ENCODE assay signal across 13 cellular contexts in genomic region chr3:170997966-170998913, GRCh38. TPM values are rescaled to one million over a fixed set of nuclear protein-coding genes. Genes with fewer than 3 reads are reported as not detected.
DNase-seq lines count a peak whose midpoint lies in the region; ATAC-seq, FAIRE-seq and TF ChIP-seq lines count a peak whose summit lies in the region.
"Had no signal": no experiment of that assay in that cellular context is flagged by ENCODE, and none has a peak within 500 bp of the region (broad histone marks: within the 10 kb centered on the region; RNA-seq: fewer than 3 reads in every experiment).

No MANE protein-coding gene starts in this region.

- no peaks in the 10 kb centered on the region; the same call in 1 of the 2 replicates for H3K36me3 Mint-ChIP-seq in HFFc6 (ENCODE audit: low read depth)
- H3K36me3 Mint-ChIP-seq in progenitor cell of endocrine pancreas (ENCODE audit: insufficient read depth): no peaks in the 10 kb centered on the region

- H3K9me3 Mint-ChIP-seq in HFFc6 (no peaks in the 10 kb centered on the region), progenitor cell of endocrine pancreas (ENCODE audit: low read depth) (peaks cover under 1% of the 10 kb centered on the region)
- H3K9me3 Mint-ChIP-seq: activated T-cell treated with anti-CD3 and anti-CD28 coated beads, Interleukin-2, amount 50 U/mL, for 24 hours; effector memory CD8-positive, alpha-beta T cell had no signal

- H3K27me3 Mint-ChIP-seq in HFFc6 (ENCODE audit: insufficient read depth) (no peaks in the 10 kb centered on the region), progenitor cell of endocrine pancreas (no peaks in the 10 kb centered on the region)
- H3K27me3 Mint-ChIP-seq: activated T-cell treated with anti-CD3 and anti-CD28 coated beads, Interleukin-2, amount 50 U/mL, for 24 hours; effector memory CD8-positive, alpha-beta T cell had no signal

- DNase-seq in HFFc6 (peak; percentile 30), dermis blood vessel endothelial cell (peak; percentile 75), left lobe of liver (ENCODE audit: low spot score) (peak; percentile 85), small intestine (peak; percentile 85), NCI-H146 treated with DMSO at 0.1 percent for 48 hours (lab: John Stamatoyannopoulos, UW; ENCODE audit: unreplicated experiment) (no peak), progenitor cell of endocrine pancreas (ENCODE audit: low spot score, unreplicated experiment) (no peak), DMS 273 (lab: John Stamatoyannopoulos, UW; ENCODE audit: unreplicated experiment) (no peak), NCI-H524 (lab: John Stamatoyannopoulos, UW) (no peak)
- DNase-seq: activated T-cell treated with anti-CD3 and anti-CD28 coated beads, Interleukin-2, amount 50 U/mL, for 24 hours; effector memory CD8-positive, alpha-beta T cell; sigmoid colon; testis had no signal

- H3K36me3 ChIP-seq in small intestine (ENCODE audit: control insufficient read depth in 2 of 2, insufficient read depth in 2 of 2, low read length in 2 of 2): peaks cover 0 to 5% of the 10 kb centered on the region in 2 donors
- H3K36me3 ChIP-seq: sigmoid colon had no signal

- H3K4me3 ChIP-seq in small intestine (ENCODE audit: low read depth in 1 of 2, low read length in 2 of 2): no peak overlapping the region
- H3K4me3 ChIP-seq: sigmoid colon, testis had no signal

- H3K27ac Mint-ChIP-seq in HFFc6 (peak overlapping the region; percentile 76), progenitor cell of endocrine pancreas (no peak overlapping the region)
- H3K27ac Mint-ChIP-seq: activated T-cell treated with anti-CD3 and anti-CD28 coated beads, Interleukin-2, amount 50 U/mL, for 24 hours; effector memory CD8-positive, alpha-beta T cell had no signal

- TF ChIP-seq CTCF in HFFc6 (IDR thresholded peaks at IDR 0.05) (no peak), progenitor cell of endocrine pancreas (IDR thresholded peaks at IDR 0.05; ENCODE audit: unreplicated experiment) (no peak)

- H3K9me3 ChIP-seq in small intestine (ENCODE audit: control insufficient read depth, low read depth): no peaks in the 10 kb centered on the region
- H3K9me3 ChIP-seq: sigmoid colon, testis had no signal

- peaks cover 70% of the 10 kb centered on the region for H3K4me1 Mint-ChIP-seq in HFFc6 (ENCODE audit: low read depth)
- H3K4me1 Mint-ChIP-seq in progenitor cell of endocrine pancreas (ENCODE audit: low read depth): peaks cover 57% of the 10 kb centered on the region

- peaks cover 8 to 9% of the 10 kb centered on the region in 2 donors for H3K4me1 ChIP-seq in small intestine (ENCODE audit: control insufficient read depth in 2 of 2, insufficient read depth in 1 of 2, low read depth in 1 of 2, low read length in 1 of 2)
- H3K4me1 ChIP-seq: testis had no signal

- no peaks in the 10 kb centered on the region for H3K27me3 ChIP-seq in small intestine (ENCODE audit: control insufficient read depth in 2 of 2, insufficient read depth in 2 of 2, low read length in 2 of 2)
- H3K27me3 ChIP-seq: sigmoid colon, testis had no signal

- peak; percentile 70 for ATAC-seq in left lobe of liver
- ATAC-seq: activated CD4-positive, CD25-positive, alpha-beta regulatory T cell treated with anti-CD3 and anti-CD28 coated beads, Interleukin-2, amount 50 U/mL, for 24 hours; effector memory CD8-positive, alpha-beta T cell had no signal

- H3K4me3 Mint-ChIP-seq in HFFc6: peak overlapping the region; percentile 65
- no peak overlapping the region for H3K4me3 Mint-ChIP-seq in progenitor cell of endocrine pancreas (ENCODE audit: low read depth)
- H3K4me3 Mint-ChIP-seq: activated T-cell treated with anti-CD3 and anti-CD28 coated beads, Interleukin-2, amount 50 U/mL, for 24 hours; effector memory CD8-positive, alpha-beta T cell had no signal

- FAIRE-seq in small intestine (lab: Jason Lieb, UNC): no peak

- 48 to 64% (median 60%) methylated on average over 5 of the region's 5 CpGs for WGBS in small intestine, 3 donors

- H3K27ac ChIP-seq in small intestine (ENCODE audit: low read depth in 1 of 2, low read length in 1 of 2): peak overlapping the region; percentile 64 to 68
- H3K27ac ChIP-seq: sigmoid colon, testis had no signal

RNA-seq across cellular contexts. Expression of gene SLC2A2, which starts 28.3 kb away (rescaled TPM):
- not detected for total RNA-seq in HFFc6 (2021; fragmentation: NEBNext Ultra II Directional; extraction: Animal tissue kit (Norgen Biotek cat#: 25700))
- total RNA-seq in dermis blood vessel endothelial cell (not detected in 2 replicates), left lobe of liver (351 TPM), progenitor cell of endocrine pancreas (1.5 TPM in 2 replicates)
- 10 to 100 TPM; 24.6 to 74.9 (median 58.9) TPM for polyA plus RNA-seq in small intestine
- total RNA-seq: sigmoid colon, testis had no signal
- polyA plus RNA-seq: sigmoid colon had no signal

Comparison
In these comparisons a context has a peak if more than half of its experiments do, and no peak if none do; other contexts are left out.
1. DNase-seq: peak in HFFc6 (single experiment), dermis blood vessel endothelial cell (single experiment), left lobe of liver (single experiment) and small intestine (single experiment); none in NCI-H146 treated with DMSO at 0.1 percent for 48 hours (single experiment), progenitor cell of endocrine pancreas (single experiment), DMS 273 (single experiment) and NCI-H524 (0 of 2).
2. RNA of gene SLC2A2, which starts 28.3 kb away (total RNA-seq): 351 TPM in left lobe of liver (single experiment); 1.5 TPM in progenitor cell of endocrine pancreas, not detected in HFFc6 and not detected in dermis blood vessel endothelial cell; every median in the first group is over 100 times any median in the second.